ENCODE assay signal across 8 cellular contexts in the genomic region with DNA sequence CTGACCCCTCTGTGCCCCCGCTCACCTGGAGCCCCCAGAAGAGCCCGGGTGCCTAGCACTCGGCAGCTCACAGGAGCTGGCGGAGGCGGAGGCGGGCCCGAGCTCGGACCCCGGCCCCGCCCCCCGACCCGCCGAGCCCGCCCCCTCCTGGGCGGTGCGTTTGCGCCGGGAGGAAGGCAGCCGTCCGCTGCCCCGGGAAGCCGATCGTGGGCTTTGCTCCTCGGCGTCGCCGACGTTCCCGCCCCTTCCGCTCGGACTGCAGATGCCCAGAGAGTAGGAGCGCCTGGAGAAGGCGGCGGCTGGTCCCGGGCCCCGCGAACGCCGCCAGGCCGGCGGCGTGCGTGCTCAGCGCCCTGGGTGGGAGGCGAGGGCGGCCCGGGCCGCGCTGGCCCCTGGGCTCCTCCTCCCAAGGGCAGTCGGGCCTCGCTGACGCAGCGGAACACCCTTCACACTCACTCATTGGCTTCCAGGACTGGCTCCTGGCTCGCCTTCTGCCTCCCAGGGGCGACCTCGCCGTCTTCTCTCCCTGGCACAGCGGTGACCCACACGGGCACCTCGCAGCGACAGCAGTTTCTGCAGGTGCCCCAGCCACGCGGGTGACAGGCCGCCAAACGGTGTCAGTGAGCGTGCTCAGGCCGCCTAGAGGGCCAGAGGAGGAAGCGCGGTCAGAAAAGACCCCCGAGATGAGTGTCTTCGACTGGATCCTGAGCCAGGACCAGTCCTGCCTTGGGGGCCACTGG. TPM values are rescaled to one million over a fixed set of nuclear protein-coding genes. Genes with fewer than 3 reads are reported as not detected.
A peak's percentile ranks its signal among the peaks of the same experiment; 100 is the strongest.
DNase-seq lines count a peak whose midpoint lies in the region; ATAC-seq and TF ChIP-seq lines count a peak whose summit lies in the region.

A gene (minus strand): TSS at position 74 of the 740 bp plus-strand sequence. CDS start 415 bp downstream, outside the sequence.

- peak within 1 kb of the TSS; percentile 39; the same call in 1 of the 2 replicates for H3K4me2 ChIP-seq in KMS-11

- no peaks in the 10 kb centered on the region for H3K4me1 ChIP-seq in KMS-11 (ENCODE audit: low read depth, poor library complexity, severe bottlenecking)
- peaks cover 2 to 35% (median 16%) of the 10 kb centered on the region in 3 donors for H3K4me1 ChIP-seq in gastroesophageal sphincter

- H3K9me3 Mint-ChIP-seq in activated naive CD4-positive, alpha-beta T cell treated with anti-CD3 and anti-CD28 coated beads, Interleukin-2, amount 10 ng/mL, durations not matched to agents 7 days and 5 days: no peaks in the 10 kb centered on the region

- H3K9ac ChIP-seq in KMS-11: peak within 1 kb of the TSS; percentile 42; the same call in 1 of the 2 replicates
- H3K9ac ChIP-seq in SK-N-MC (ENCODE audit: insufficient read length): peak within 1 kb of the TSS; percentile 70

- TF ChIP-seq EP300 in gastroesophageal sphincter (IDR thresholded peaks at IDR 0.05): no peak

- H3K4me1 Mint-ChIP-seq in activated naive CD4-positive, alpha-beta T cell treated with anti-CD3 and anti-CD28 coated beads, Interleukin-2, amount 10 ng/mL, durations not matched to agents 7 days and 5 days: peaks cover 39% of the 10 kb centered on the region

- TF ChIP-seq CTCF in KMS-11 (conservative IDR thresholded peaks at IDR 0.05; ENCODE audit: low read depth, low read length): no peak
- peak in 3 of 4 experiments; percentile 40 to 61 (median 52) for TF ChIP-seq CTCF in gastroesophageal sphincter (IDR thresholded peaks at IDR 0.05)
- TF ChIP-seq CTCF in subcutaneous adipose tissue (IDR thresholded peaks at IDR 0.05; ENCODE audit: low read depth): no peak

- peaks cover 34% of the 10 kb centered on the region for H3K36me3 Mint-ChIP-seq in activated naive CD4-positive, alpha-beta T cell treated with anti-CD3 and anti-CD28 coated beads, Interleukin-2, amount 10 ng/mL, durations not matched to agents 7 days and 5 days

- H4K20me1 ChIP-seq in KMS-11 (ENCODE audit: insufficient read depth): no peaks in the 10 kb centered on the region

- H3K36me3 ChIP-seq in KMS-11 (ENCODE audit: insufficient read depth) (no peaks in the 10 kb centered on the region), SK-N-MC (ENCODE audit: insufficient read depth, low read length) (no peaks in the 10 kb centered on the region), gastroesophageal sphincter (peaks cover 0 to 29% of the 10 kb centered on the region in 2 donors)

- peak within 1 kb of the TSS; percentile 26; the same call in 1 of the 2 replicates for H2AFZ ChIP-seq in KMS-11 (ENCODE audit: low read depth)

- CTCF ChIA-PET in activated naive CD4-positive, alpha-beta T cell treated with anti-CD3 and anti-CD28 coated beads, Interleukin-2, amount 10 ng/mL, durations not matched to agents 7 days and 5 days (lab: Charles Lee): interaction anchor here (2.3 kb wide), 1 partner anchor 42 kb away, joined by 7 read pairs; no protein-coding TSS in a partner anchor

- H3K4me3 ChIP-seq in KMS-11 (IDR thresholded peaks at IDR 0.05; ENCODE audit: insufficient read depth, low read depth, low read length) (no peak within 1 kb of the TSS), SK-N-MC (peak within 1 kb of the TSS; percentile 89), gastroesophageal sphincter (peak within 1 kb of the TSS; percentile 90)

- peaks cover 7% of the 10 kb centered on the region for H3K27me3 Mint-ChIP-seq in activated naive CD4-positive, alpha-beta T cell treated with anti-CD3 and anti-CD28 coated beads, Interleukin-2, amount 10 ng/mL, durations not matched to agents 7 days and 5 days

- WGBS in gastroesophageal sphincter (ENCODE audit: low coverage in 1 of 2), 2 donors: no CpG with 5 or more reads among the region's 71 CpGs

- peak; percentile 85 to 92 for TF ChIP-seq POLR2A in gastroesophageal sphincter (IDR thresholded peaks at IDR 0.05)

- ATAC-seq in GM21619 (IDR thresholded peaks at IDR 0.05; ENCODE audit: unreplicated experiment) (peak; percentile 75), gastroesophageal sphincter (peak; percentile 95)

- no peaks in the 10 kb centered on the region for H3K9me3 ChIP-seq in SK-N-MC (ENCODE audit: low read depth, low read length)
- H3K9me3 ChIP-seq in gastroesophageal sphincter: no peaks in the 10 kb centered on the region

- H3K27ac ChIP-seq in KMS-11 (peak within 1 kb of the TSS; percentile 53), SK-N-MC (no peak within 1 kb of the TSS), gastroesophageal sphincter (peak within 1 kb of the TSS; percentile 81 to 96 (median 92))

- H3K4me3 Mint-ChIP-seq in activated naive CD4-positive, alpha-beta T cell treated with anti-CD3 and anti-CD28 coated beads, Interleukin-2, amount 10 ng/mL, durations not matched to agents 7 days and 5 days: peak within 1 kb of the TSS; percentile 94

- H3K27ac Mint-ChIP-seq in activated naive CD4-positive, alpha-beta T cell treated with anti-CD3 and anti-CD28 coated beads, Interleukin-2, amount 10 ng/mL, durations not matched to agents 7 days and 5 days: peak within 1 kb of the TSS; percentile 89

- H3K79me2 ChIP-seq in KMS-11 (ENCODE audit: insufficient read depth, low read depth): no peaks in the 10 kb centered on the region

- H3K27me3 ChIP-seq in KMS-11 (ENCODE audit: insufficient read depth, low read depth) (no peaks in the 10 kb centered on the region), gastroesophageal sphincter (no peaks in the 10 kb centered on the region)

- DNase-seq in DMS79 (lab: John Stamatoyannopoulos, UW) (peak; percentile 75), SK-N-MC (ENCODE audit: low read depth, low spot score) (no peak), non-pigmented ciliary epithelial cell (ENCODE audit: low read depth) (peak; percentile 31)
- DNase-seq in activated naive CD4-positive, alpha-beta T cell treated with anti-CD3 and anti-CD28 coated beads, Interleukin-2, amount 10 ng/mL, durations not matched to agents 7 days and 5 days: peak; percentile 87

RNA-seq across cellular contexts. Expression of the gene that starts here (rescaled TPM):
- total RNA-seq in gastroesophageal sphincter: 10 to 100 TPM; 16.8 to 38.1 (median 17.7) TPM
- 10 to 100 TPM in 3 of 4 donors, 1 to 10 TPM in 1; 9.1 to 21.3 (median 16.2) TPM for total RNA-seq in subcutaneous adipose tissue

Comparison
In these comparisons a context has a peak if more than half of its experiments do, and no peak if none do; other contexts are left out.
1. CTCF ChIP-seq: peak in gastroesophageal sphincter (3 of 4); none in KMS-11 (single experiment) and subcutaneous adipose tissue (single experiment).